ENCODE assay signal across 9 cellular contexts in the genomic region with DNA sequence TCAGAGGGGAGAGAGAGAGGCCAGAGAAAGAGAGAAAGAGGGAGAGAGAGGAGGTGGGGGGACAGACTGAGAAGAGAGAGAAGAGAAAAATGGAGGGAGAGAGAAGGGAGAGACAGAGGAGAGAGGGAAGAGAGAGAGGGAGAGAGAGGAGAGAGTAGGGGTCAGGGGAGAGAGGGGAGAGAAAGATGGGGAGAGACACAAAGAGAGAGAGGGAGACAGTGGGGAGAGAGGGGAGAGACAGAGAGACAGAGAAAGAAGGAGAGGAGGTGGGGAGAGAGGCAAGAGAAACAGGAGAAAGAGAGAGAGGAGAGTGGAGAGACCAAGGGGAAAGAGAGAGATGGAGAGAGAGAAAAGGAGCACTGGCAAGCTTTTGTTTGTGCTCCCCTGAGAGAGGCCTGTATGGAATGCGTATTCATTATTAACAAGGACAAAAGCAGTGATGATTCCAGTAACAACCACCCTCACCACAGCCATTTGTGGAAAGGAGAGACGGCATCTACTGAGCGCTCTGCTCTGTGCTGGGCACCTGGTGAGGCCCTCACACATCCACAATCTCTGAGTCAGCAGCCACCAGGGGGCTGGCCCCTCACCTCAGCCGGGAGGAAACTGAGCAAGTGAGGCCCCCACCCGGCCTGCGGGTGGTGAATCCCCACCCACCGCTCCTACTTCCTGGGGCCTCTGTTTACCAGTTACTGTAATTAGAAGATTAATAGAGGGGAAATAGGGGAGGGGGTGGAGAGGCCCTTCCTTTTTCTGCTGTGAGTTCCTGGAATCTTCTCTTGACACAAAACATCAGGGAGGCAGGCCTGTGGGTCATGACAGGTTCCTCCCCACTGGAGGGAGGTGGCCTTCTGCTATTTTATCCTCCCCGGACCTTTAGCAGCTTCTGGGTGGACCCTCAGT. TPM values are rescaled to one million over a fixed set of nuclear protein-coding genes. Genes with fewer than 3 reads are reported as not detected.
DNase-seq lines count a peak whose midpoint lies in the region; ATAC-seq, FAIRE-seq and TF ChIP-seq lines count a peak whose summit lies in the region.
"Had no signal": no experiment of that assay in that cellular context is flagged by ENCODE, and none has a peak within 500 bp of the region (broad histone marks: within the 10 kb centered on the region; RNA-seq: fewer than 3 reads in every experiment).

No MANE protein-coding gene starts in this region.

- H3K4me2 ChIP-seq in IMR-90 (ENCODE audit: low read depth, low read length) = no peak overlapping the region
- H3K4me2 ChIP-seq in endothelial cell of umbilical vein (ENCODE audit: insufficient read depth, low read length) = no peak overlapping the region

- H3K4me3 Mint-ChIP-seq in activated CD4-positive, alpha-beta T cell treated with anti-CD3 and anti-CD28 coated beads, Interleukin-2, amount 10 ng/mL, durations not matched to agents 7 days and 5 days = peak overlapping the region; percentile 34

- H4K5ac ChIP-seq in IMR-90 (ENCODE audit: low read depth, low read length) = no peak overlapping the region

- H3K14ac ChIP-seq in IMR-90 (replicated peaks; ENCODE audit: low read depth, low read length) = peak overlapping the region; percentile 40; the same call in 1 of the 2 replicates

- dilution Hi-C loops in IMR-90 (cut with HindIII; ENCODE audit: low sequenced_read_pairs, unreplicated experiment) = no loop called here
- dilution Hi-C loops in endothelial cell of umbilical vein (cut with MboI; ENCODE audit: extremely low pct_ligation_motif_present, low sequenced_read_pairs) = no loop called here

- H2BK15ac ChIP-seq in IMR-90 (ENCODE audit: low read depth, low read length) = no peak overlapping the region; the same call in 2 of the 3 replicates

- TF ChIP-seq POLR2A in IMR-90 (IDR thresholded peaks at IDR 0.05; ENCODE audit: low read depth, low read length) (no peak), endothelial cell of umbilical vein (IDR thresholded peaks at IDR 0.05; ENCODE audit: low read depth, low read length) (no peak)

- intact Hi-C loops in IMR-90 (cut with micrococcal nuclease) (no loop called here), endothelial cell of umbilical vein (cut with micrococcal nuclease) (no loop called here)

- peaks cover 10% of the 10 kb centered on the region; the same call in 1 of the 2 replicates for H3K9me1 ChIP-seq in IMR-90 (ENCODE audit: insufficient read depth, low read length)
- no peaks in the 10 kb centered on the region for H3K9me1 ChIP-seq in endothelial cell of umbilical vein (replicated peaks; ENCODE audit: control insufficient read depth, extremely low read depth, insufficient read depth, low read length)

- DNase-seq in IMR-90 = no peak
- DNase-seq in activated CD4-positive, alpha-beta T cell treated with anti-CD3 and anti-CD28 coated beads, Interleukin-2, amount 10 ng/mL, durations not matched to agents 7 days and 5 days = peak; percentile 64
- DNase-seq in endothelial cell of umbilical vein (ENCODE audit: low read depth, low spot score) = no peak
- DNase-seq in stimulated activated CD4-positive, alpha-beta T cell treated with anti-CD3 and anti-CD28 coated beads, TNF-alpha, amount 100 ng/mL, for 1 hour (ENCODE audit: low read depth in 3 of 3, low spot score in 1 of 3) = peak; percentile 44 to 66 (median 48)
- no peak for DNase-seq in G401 (ENCODE audit: low spot score)
- DNase-seq in NOMO-1 treated with DMSO at 0.1 percent for 48 hours (lab: John Stamatoyannopoulos, UW; ENCODE audit: unreplicated experiment) = no peak
- no peak for DNase-seq in NCI-H187 treated with DMSO at 0.1 percent for 48 hours (lab: John Stamatoyannopoulos, UW)
- DNase-seq in ureter (ENCODE audit: low spot score) = no peak

- H3K79me2 ChIP-seq in endothelial cell of umbilical vein (ENCODE audit: control insufficient read depth, insufficient read depth, low read length) = no peaks in the 10 kb centered on the region

- peaks cover 9% of the 10 kb centered on the region for H3K4me1 ChIP-seq in IMR-90 (ENCODE audit: control insufficient read depth, insufficient read depth, low read length)
- H3K4me1 ChIP-seq in endothelial cell of umbilical vein (ENCODE audit: control insufficient read depth, extremely low read depth, insufficient read depth, low read length) = peaks cover 7% of the 10 kb centered on the region

- H3K79me1 ChIP-seq in IMR-90 (ENCODE audit: low read depth in 1 of 2, low read length in 2 of 2) = no peaks in the 10 kb centered on the region

- in situ Hi-C loops in IMR-90 (cut with MboI; ENCODE audit: low sequenced_read_pairs) = no loop called here
- in situ Hi-C loops in G401 (cut with HindIII; ENCODE audit: low sequenced_read_pairs) = no loop called here

- H3K9me3 Mint-ChIP-seq in activated CD4-positive, alpha-beta T cell treated with anti-CD3 and anti-CD28 coated beads, Interleukin-2, amount 10 ng/mL, durations not matched to agents 7 days and 5 days = no peaks in the 10 kb centered on the region

- peak overlapping the region in 1 of 2 experiments; percentile 40; a peak in 2 of 4 replicates for H4K8ac ChIP-seq in IMR-90 (ENCODE audit: low read depth in 2 of 2, low read length in 2 of 2)

- no peak overlapping the region for H2BK5ac ChIP-seq in IMR-90 (ENCODE audit: low read depth, low read length, poor library complexity, severe bottlenecking)

- no peaks in the 10 kb centered on the region for H3K36me3 Mint-ChIP-seq in activated CD4-positive, alpha-beta T cell treated with anti-CD3 and anti-CD28 coated beads, Interleukin-2, amount 10 ng/mL, durations not matched to agents 7 days and 5 days (ENCODE audit: low read depth)

- WGBS in IMR-90 (ENCODE audit: extremely low coverage in 2 of 2, insufficient read length in 1 of 2), 2 experiments = 60% methylated on average over 2 of the region's 8 CpGs; no CpG with 5 or more reads in 1 of the 2 experiments

- H3K4me3 ChIP-seq in IMR-90 (ENCODE audit: insufficient read depth, low read depth, low read length) (no peak overlapping the region), endothelial cell of umbilical vein (replicated peaks in 1 of 3; ENCODE audit: insufficient read depth in 1 of 3, low read depth in 1 of 3, low read length in 3 of 3) (no peak overlapping the region)

- peaks cover 76% of the 10 kb centered on the region for H3K4me1 Mint-ChIP-seq in activated CD4-positive, alpha-beta T cell treated with anti-CD3 and anti-CD28 coated beads, Interleukin-2, amount 10 ng/mL, durations not matched to agents 7 days and 5 days

- no peak overlapping the region for H2BK20ac ChIP-seq in IMR-90 (ENCODE audit: low read depth, low read length)

- peak overlapping the region; percentile 64; the same call in 1 of the 2 replicates for H3K23ac ChIP-seq in IMR-90 (ENCODE audit: low read depth, low read length)

- H3K36me3 ChIP-seq in IMR-90 (ENCODE audit: control insufficient read depth, insufficient read depth, low read length) (no peaks in the 10 kb centered on the region), endothelial cell of umbilical vein (ENCODE audit: control insufficient read depth in 2 of 2, extremely low read depth in 1 of 2, insufficient read depth in 2 of 2, low read length in 2 of 2) (no peaks in the 10 kb centered on the region)

- H3K9me3 ChIP-seq in IMR-90 (ENCODE audit: control insufficient read depth, insufficient read depth, low read length) (no peaks in the 10 kb centered on the region), endothelial cell of umbilical vein (replicated peaks; ENCODE audit: control insufficient read depth, insufficient read depth, low read length) (no peaks in the 10 kb centered on the region)

- peak overlapping the region; percentile 74 for H2AFZ ChIP-seq in IMR-90 (replicated peaks; ENCODE audit: low read length, poor library complexity)
- peak overlapping the region; percentile 47 for H2AFZ ChIP-seq in endothelial cell of umbilical vein (ENCODE audit: low read depth, low read length)

- H3K27ac ChIP-seq in IMR-90 (ENCODE audit: insufficient read depth, low read length) (no peak overlapping the region), endothelial cell of umbilical vein (ENCODE audit: insufficient read depth, low read depth, low read length) (no peak overlapping the region)

- H2AK5ac ChIP-seq in IMR-90 (ENCODE audit: low read depth, low read length) = 0 out of 2 replicates have a peak overlapping the region, but pooled peaks have one; percentile 33

- no peak overlapping the region for H3K56ac ChIP-seq in IMR-90 (ENCODE audit: extremely low read depth, insufficient read depth, low read length)

- no peak for ATAC-seq in IMR-90 (ENCODE audit: low read depth)

- H3K4ac ChIP-seq in IMR-90 (ENCODE audit: low read depth, low read length) = peak overlapping the region; percentile 22; the same call in 1 of the 2 replicates

- TF ChIP-seq RAD21 in IMR-90 (IDR thresholded peaks at IDR 0.05; ENCODE audit: low read length) = no peak

- no peak overlapping the region for H3K18ac ChIP-seq in IMR-90 (ENCODE audit: low read depth, low read length)

- CTCF ChIA-PET in IMR-90 (lab: Yijun Ruan, JAX) (interaction anchor here (0.6 kb wide), 1 partner anchor 17 kb away, joined by 3 read pairs; no protein-coding TSS in a partner anchor), endothelial cell of umbilical vein (lab: Charles Lee) (interaction anchor here (0.7 to 1.4 kb wide), 4 partner anchors 128 to 1874 kb away, joined by 3 to 4 read pairs (median 3); no protein-coding TSS in a partner anchor)
- CTCF ChIA-PET in activated CD4-positive, alpha-beta T cell treated with anti-CD3 and anti-CD28 coated beads, Interleukin-2, amount 10 ng/mL, durations not matched to agents 7 days and 5 days (lab: Charles Lee) = interaction anchor here (0.6 to 1.6 kb wide), 13 partner anchors 9 to 278 kb away, joined by 3 to 7 read pairs (median 5); no protein-coding TSS in a partner anchor

- peak overlapping the region; percentile 93 for H3K27ac Mint-ChIP-seq in activated CD4-positive, alpha-beta T cell treated with anti-CD3 and anti-CD28 coated beads, Interleukin-2, amount 10 ng/mL, durations not matched to agents 7 days and 5 days

- H2AK9ac ChIP-seq in IMR-90 (replicated peaks; ENCODE audit: low read depth, low read length, poor library complexity) = peak overlapping the region; percentile 1

- FAIRE-seq in endothelial cell of umbilical vein (lab: Jason Lieb, UNC) = no peak

- H3K27me3 ChIP-seq in IMR-90 (ENCODE audit: control insufficient read depth, insufficient read depth, low read length) (peaks cover 13% of the 10 kb centered on the region), endothelial cell of umbilical vein (ENCODE audit: control insufficient read depth in 2 of 2, insufficient read depth in 2 of 2, low read length in 2 of 2) (peaks cover 5 to 8% of the 10 kb centered on the region in 2 experiments)

- POLR2A ChIA-PET in IMR-90 (lab: Charles Lee; ENCODE audit: unreplicated experiment) = interaction anchor here (0.6 kb wide), 2 partner anchors 14 to 138 kb away, joined by 3 to 10 read pairs; no protein-coding TSS in a partner anchor
- POLR2A ChIA-PET in activated CD4-positive, alpha-beta T cell treated with anti-CD3 and anti-CD28 coated beads, Interleukin-2, amount 10 ng/mL, durations not matched to agents 7 days and 5 days (lab: Charles Lee) = no interaction called here
- POLR2A ChIA-PET in endothelial cell of umbilical vein (lab: Charles Lee) = no interaction called here

- peaks cover 4% of the 10 kb centered on the region for H3K27me3 Mint-ChIP-seq in activated CD4-positive, alpha-beta T cell treated with anti-CD3 and anti-CD28 coated beads, Interleukin-2, amount 10 ng/mL, durations not matched to agents 7 days and 5 days

- TF ChIP-seq CTCF in IMR-90 (conservative IDR thresholded peaks at IDR 0.05; ENCODE audit: low read depth, low read length) = no peak
- peak in 1 of 2 donors; percentile 7 for TF ChIP-seq CTCF in endothelial cell of umbilical vein (IDR thresholded peaks at IDR 0.05; ENCODE audit: extremely low read depth in 1 of 2, insufficient read depth in 1 of 2, low read depth in 1 of 2, low read length in 2 of 2)

- peak overlapping the region; percentile 26; the same call in 1 of the 2 replicates for H2BK120ac ChIP-seq in IMR-90 (ENCODE audit: low read depth, low read length)

- H3K9ac ChIP-seq in IMR-90 (ENCODE audit: low read depth, low read length) (no peak overlapping the region), endothelial cell of umbilical vein (replicated peaks; ENCODE audit: extremely low read depth, insufficient read depth, low read length) (no peak overlapping the region)

- H4K20me1 ChIP-seq in IMR-90 (ENCODE audit: insufficient read depth, low read length) (no peaks in the 10 kb centered on the region), endothelial cell of umbilical vein (replicated peaks; ENCODE audit: control insufficient read depth, extremely low read depth, insufficient read depth, low read length) (no peaks in the 10 kb centered on the region)

- no peak overlapping the region for H4K91ac ChIP-seq in IMR-90 (ENCODE audit: insufficient read depth, low read depth, low read length)

- BruUV-seq in IMR-90 (replicated peaks; lab: Mats Ljungman, UMichigan) (no TSS peak), endothelial cell of umbilical vein (replicated peaks; lab: Mats Ljungman, UMichigan) (no TSS peak)

RNA-seq across cellular contexts. Expression of gene MIAT, which starts 14.7 kb away (rescaled TPM):
- 0.54 and 1.1 TPM in 2 replicates for total RNA-seq in IMR-90 (2012; rRNA removed)
- polyA plus RNA-seq in IMR-90 (2012; rRNA removed) = 0.29 and 0.65 TPM in 2 replicates
- polyA plus RNA-seq in IMR-90 (2012; cell fraction: cytosol; rRNA removed) = 0.03 and 0.09 TPM in 2 replicates
- polyA plus RNA-seq in IMR-90 (2012; cell fraction: nucleus; rRNA removed; ENCODE audit: low replicate concordance) = 2.9 and 11.6 TPM in 2 replicates
- 10 to 100 TPM; 37.8 to 44.4 TPM for total RNA-seq in activated CD4-positive, alpha-beta T cell treated with anti-CD3 and anti-CD28 coated beads, Interleukin-2, amount 10 ng/mL, durations not matched to agents 7 days and 5 days
- 0.53 and 0.80 TPM in 2 replicates for total RNA-seq in endothelial cell of umbilical vein
- polyA plus RNA-seq in endothelial cell of umbilical vein = 0.03 and 0.05 TPM in 2 replicates
- polyA plus RNA-seq in endothelial cell of umbilical vein (2011; cell fraction: cytosol; rRNA removed) = 0.03 and 0.06 TPM in 2 replicates
- 0.51 and 0.70 TPM in 2 replicates for polyA plus RNA-seq in endothelial cell of umbilical vein (2011; cell fraction: nucleus; rRNA removed)
- polyA plus RNA-seq in endothelial cell of umbilical vein (2012) = 0.04 and 0.07 TPM in 2 replicates
- polyA minus RNA-seq in endothelial cell of umbilical vein = 0.46 and 0.81 TPM in 2 replicates
- polyA minus RNA-seq in endothelial cell of umbilical vein (2011; cell fraction: cytosol; rRNA and poly(A)+ RNA removed) = not detected
- 1.3 and 2.0 TPM in 2 replicates for polyA minus RNA-seq in endothelial cell of umbilical vein (2011; cell fraction: nucleus; rRNA and poly(A)+ RNA removed)
- total RNA-seq in G401 (2014; rRNA removed; shearing (Covaris generic)) = 0.14 TPM in 1 of 2 replicates, not detected in the other
- 4.7 TPM for total RNA-seq in ureter

RNA-seq across cellular contexts. Expression of gene CRYBA4, which starts 21.0 kb away (rescaled TPM):
- total RNA-seq in IMR-90 (2012; rRNA removed) (not detected in 2 replicates), endothelial cell of umbilical vein (not detected in 2 replicates), ureter (1.1 TPM)
- polyA plus RNA-seq in IMR-90 (2012; rRNA removed) (not detected in 2 replicates), endothelial cell of umbilical vein (not detected in 2 replicates)
- polyA plus RNA-seq in IMR-90 (2012; cell fraction: cytosol; rRNA removed) = not detected in 2 replicates
- polyA plus RNA-seq in IMR-90 (2012; cell fraction: nucleus; rRNA removed; ENCODE audit: low replicate concordance) = not detected in 2 replicates
- not detected for total RNA-seq in activated CD4-positive, alpha-beta T cell treated with anti-CD3 and anti-CD28 coated beads, Interleukin-2, amount 10 ng/mL, durations not matched to agents 7 days and 5 days
- not detected in 2 replicates for polyA plus RNA-seq in endothelial cell of umbilical vein (2011; cell fraction: cytosol; rRNA removed)
- polyA plus RNA-seq in endothelial cell of umbilical vein (2011; cell fraction: nucleus; rRNA removed) = not detected in 2 replicates
- polyA plus RNA-seq in endothelial cell of umbilical vein (2012) = not detected in 2 replicates
- polyA minus RNA-seq in endothelial cell of umbilical vein = not detected in 2 replicates
- polyA minus RNA-seq in endothelial cell of umbilical vein (2011; cell fraction: cytosol; rRNA and poly(A)+ RNA removed) = not detected
- polyA minus RNA-seq in endothelial cell of umbilical vein (2011; cell fraction: nucleus; rRNA and poly(A)+ RNA removed) = not detected in 2 replicates
- not detected in 2 replicates for total RNA-seq in G401 (2014; rRNA removed; shearing (Covaris generic))
- total RNA-seq: renal cortical epithelial cell had no signal

RNA-seq across cellular contexts. Expression of gene CRYBB1, which starts 24.9 kb away (rescaled TPM):
- not detected in 2 replicates for total RNA-seq in IMR-90 (2012; rRNA removed)
- not detected in 2 replicates for polyA plus RNA-seq in IMR-90 (2012; rRNA removed)
- polyA plus RNA-seq in IMR-90 (2012; cell fraction: cytosol; rRNA removed) = not detected in 2 replicates
- polyA plus RNA-seq in IMR-90 (2012; cell fraction: nucleus; rRNA removed; ENCODE audit: low replicate concordance) = not detected in 2 replicates
- total RNA-seq in activated CD4-positive, alpha-beta T cell treated with anti-CD3 and anti-CD28 coated beads, Interleukin-2, amount 10 ng/mL, durations not matched to agents 7 days and 5 days = not detected
- not detected in 2 replicates for total RNA-seq in endothelial cell of umbilical vein
- not detected in 2 replicates for polyA plus RNA-seq in endothelial cell of umbilical vein
- polyA plus RNA-seq in endothelial cell of umbilical vein (2011; cell fraction: cytosol; rRNA removed) = not detected in 2 replicates
- polyA plus RNA-seq in endothelial cell of umbilical vein (2011; cell fraction: nucleus; rRNA removed) = not detected in 2 replicates
- not detected in 2 replicates for polyA plus RNA-seq in endothelial cell of umbilical vein (2012)
- not detected in 2 replicates for polyA minus RNA-seq in endothelial cell of umbilical vein
- not detected for polyA minus RNA-seq in endothelial cell of umbilical vein (2011; cell fraction: cytosol; rRNA and poly(A)+ RNA removed)
- not detected in 2 replicates for polyA minus RNA-seq in endothelial cell of umbilical vein (2011; cell fraction: nucleus; rRNA and poly(A)+ RNA removed)
- total RNA-seq in G401 (2014; rRNA removed; shearing (Covaris generic)) = not detected in 2 replicates
- total RNA-seq in ureter = not detected
- total RNA-seq: renal cortical epithelial cell had no signal

RNA-seq across cellular contexts. Expression of gene TPST2, which starts 52.8 kb away (rescaled TPM):
- total RNA-seq in IMR-90 (2012; rRNA removed) = 41.7 and 42.5 TPM in 2 replicates
- 63.6 and 81.1 TPM in 2 replicates for polyA plus RNA-seq in IMR-90 (2012; rRNA removed)
- polyA plus RNA-seq in IMR-90 (2012; cell fraction: cytosol; rRNA removed) = 84.8 and 101 TPM in 2 replicates
- 50.0 and 85.2 TPM in 2 replicates for polyA plus RNA-seq in IMR-90 (2012; cell fraction: nucleus; rRNA removed; ENCODE audit: low replicate concordance)
- total RNA-seq in activated CD4-positive, alpha-beta T cell treated with anti-CD3 and anti-CD28 coated beads, Interleukin-2, amount 10 ng/mL, durations not matched to agents 7 days and 5 days = 10 to 100 TPM; 25.9 to 26.3 TPM
- total RNA-seq in endothelial cell of umbilical vein = 48.4 and 49.4 TPM in 2 replicates
- polyA plus RNA-seq in endothelial cell of umbilical vein = 121 and 137 TPM in 2 replicates
- 62.1 and 76.6 TPM in 2 replicates for polyA plus RNA-seq in endothelial cell of umbilical vein (2011; cell fraction: cytosol; rRNA removed)
- 57.8 and 61.9 TPM in 2 replicates for polyA plus RNA-seq in endothelial cell of umbilical vein (2011; cell fraction: nucleus; rRNA removed)
- 29.7 and 39.1 TPM in 2 replicates for polyA plus RNA-seq in endothelial cell of umbilical vein (2012)
- 73.8 and 99.0 TPM in 2 replicates for polyA minus RNA-seq in endothelial cell of umbilical vein
- 7.9 TPM for polyA minus RNA-seq in endothelial cell of umbilical vein (2011; cell fraction: cytosol; rRNA and poly(A)+ RNA removed)
- 57.6 and 61.9 TPM in 2 replicates for polyA minus RNA-seq in endothelial cell of umbilical vein (2011; cell fraction: nucleus; rRNA and poly(A)+ RNA removed)
- total RNA-seq in G401 (2014; rRNA removed; shearing (Covaris generic)) = 24.1 and 55.9 TPM in 2 replicates
- total RNA-seq in ureter = 49.1 TPM

Comparison
In these comparisons a context has a peak if more than half of its experiments do, and no peak if none do; other contexts are left out.
1. DNase-seq: peak in activated CD4-positive, alpha-beta T cell treated with anti-CD3 and anti-CD28 coated beads, Interleukin-2, amount 10 ng/mL, durations not matched to agents 7 days and 5 days (single experiment) and stimulated activated CD4-positive, alpha-beta T cell treated with anti-CD3 and anti-CD28 coated beads, TNF-alpha, amount 100 ng/mL, for 1 hour (3 of 3); none in IMR-90 (single experiment), endothelial cell of umbilical vein (single experiment), G401 (single experiment), NOMO-1 treated with DMSO at 0.1 percent for 48 hours (single experiment), NCI-H187 treated with DMSO at 0.1 percent for 48 hours (single experiment) and ureter (single experiment).